Comparison of ENCODE assay signal across 1 cellular context in genomic region chr1:43660355-43660754, GRCh38.
TF ChIP-seq lines count a peak whose summit lies in the region.

No MANE protein-coding gene starts in this region.

TF ChIP-seq in K562, 482 proteins besides CTCF, POLR2A, EP300 and RAD21:
- TF ChIP-seq ZNF431 (CRISPR knock-in tag; IDR thresholded peaks at IDR 0.05) (no peak), ZKSCAN1 (IDR thresholded peaks at IDR 0.05; ENCODE audit: low read depth, low read length) (0 out of 2 replicates have a peak, but pooled peaks have one; percentile 21), POLR3G (IDR thresholded peaks at IDR 0.05; ENCODE audit: extremely low read depth, insufficient read length, insufficient replicate concordance) (no peak)
